ENCODE assay signal across 1 cellular context in genomic region chr11:111870113-111870512, GRCh38.
TF ChIP-seq lines count a peak whose summit lies in the region.

No MANE protein-coding gene starts in this region.

TF ChIP-seq in SK-N-SH treated with all-trans-retinoic acid at 6 μM for 48 hours, 23 proteins besides CTCF, POLR2A, EP300 and RAD21 (continued from another document):
- TF ChIP-seq ESRRG (CRISPR knock-in tag; IDR thresholded peaks at IDR 0.05) (no peak), CSDC2 (CRISPR knock-in tag; IDR thresholded peaks at IDR 0.05) (no peak), PPARA (CRISPR knock-in tag; IDR thresholded peaks at IDR 0.05; ENCODE audit: borderline replicate concordance) (no peak), CSRNP3 (CRISPR knock-in tag; IDR thresholded peaks at IDR 0.05) (no peak), TSHZ2 (CRISPR knock-in tag; IDR thresholded peaks at IDR 0.05) (no peak), PATZ1 (CRISPR knock-in tag; IDR thresholded peaks at IDR 0.05; ENCODE audit: borderline replicate concordance) (no peak), TOX (CRISPR knock-in tag; IDR thresholded peaks at IDR 0.05; ENCODE audit: borderline replicate concordance) (no peak), ZC3H10 (CRISPR knock-in tag; IDR thresholded peaks at IDR 0.05) (no peak)
TF ChIP-seq in SK-N-SH treated with all-trans-retinoic acid at 6 μM for 48 hours: peak in this region for 0.
